8 cellular contexts compared by ENCODE assay signal in the genomic region with DNA sequence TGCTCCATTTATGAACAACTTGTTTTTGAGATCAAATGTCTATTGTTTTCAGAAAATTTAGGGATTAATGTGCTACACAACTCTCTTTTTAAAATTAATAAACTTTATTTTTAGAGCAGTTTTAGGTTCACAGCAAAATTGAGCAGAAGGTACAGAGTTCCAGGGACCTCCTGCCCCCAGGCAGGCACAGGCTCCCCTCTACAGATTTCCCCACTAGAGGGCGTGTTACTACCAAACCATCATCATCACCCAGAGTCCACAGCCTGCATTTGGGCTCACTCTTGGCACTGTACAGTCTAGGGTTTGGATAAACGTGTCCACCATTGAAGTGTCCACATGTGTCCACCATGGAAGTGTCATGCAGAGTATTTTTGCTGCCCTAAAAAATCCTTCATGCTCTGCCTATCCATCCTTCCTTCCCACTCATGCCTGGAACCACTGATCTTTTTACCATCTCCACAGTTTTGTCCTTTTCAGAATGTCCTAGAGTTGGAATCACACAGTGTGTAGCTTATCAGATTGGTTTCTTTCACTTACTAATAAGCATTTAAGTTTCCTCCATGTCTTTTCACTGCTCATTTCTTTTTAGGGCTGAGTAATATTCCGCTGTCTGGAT.
DNase-seq lines count a peak whose midpoint lies in the region; ATAC-seq and TF ChIP-seq lines count a peak whose summit lies in the region.

No MANE protein-coding gene starts in this region.

- 32 to 33% methylated on average over 3 of the region's 3 CpGs for WGBS in body of pancreas, 2 donors

- H3K27ac ChIP-seq in RWPE1 (no peak overlapping the region), body of pancreas (no peak overlapping the region), vagina (no peak overlapping the region)

- H3K4me3 ChIP-seq in body of pancreas, result no peak overlapping the region
- H3K4me3 ChIP-seq in vagina, result no peak overlapping the region

- peak; percentile 76 for TF ChIP-seq CTCF in RWPE1 (conservative IDR thresholded peaks at IDR 0.05; ENCODE audit: low read depth)
- TF ChIP-seq CTCF in body of pancreas (IDR thresholded peaks at IDR 0.05), result peak; percentile 6 to 38 (median 21)
- no peak for TF ChIP-seq CTCF in vagina (IDR thresholded peaks at IDR 0.05)

- ATAC-seq in HG02798 (IDR thresholded peaks at IDR 0.05; ENCODE audit: poor library complexity, unreplicated experiment) (peak; percentile 80), body of pancreas (no peak)

- DNase-seq in SKM-1 treated with dmso at 0.1 percent for 144 hours (lab: John Stamatoyannopoulos, UW; ENCODE audit: unreplicated experiment) (peak; percentile 2), SKM-1 (lab: John Stamatoyannopoulos, UW; ENCODE audit: unreplicated experiment) (no peak), RWPE1 (ENCODE audit: low spot score) (peak; percentile 54), body of pancreas (peak in 2 of 4 donors; percentile 10 to 11), lung microvascular endothelial cell (ENCODE audit: low read depth in 2 of 2) (peak; percentile 39 to 42), vagina (ENCODE audit: extremely low spot score in 2 of 2) (no peak), NCI-H345 treated with DMSO at 0.1 percent for 48 hours (lab: John Stamatoyannopoulos, UW; ENCODE audit: unreplicated experiment) (no peak)

- POLR2A ChIA-PET in RWPE1 (lab: Yijun Ruan, JAX; ENCODE audit: low non-redundant PET), result no interaction called here

- CTCF ChIA-PET in RWPE1 (lab: Yijun Ruan, JAX), result interaction anchor here (0.6 to 0.7 kb wide), 2 partner anchors 410 to 844 kb away, joined by 3 to 5 read pairs; no protein-coding TSS in a partner anchor

- H3K36me3 ChIP-seq in body of pancreas (replicated peaks in 1 of 2; ENCODE audit: insufficient read depth in 1 of 2, low read depth in 2 of 2) (no peaks in the 10 kb centered on the region), vagina (no peaks in the 10 kb centered on the region)

- TF ChIP-seq POLR2A in body of pancreas (IDR thresholded peaks at IDR 0.05) (no peak), vagina (IDR thresholded peaks at IDR 0.05) (no peak)

- H3K4me1 ChIP-seq in body of pancreas (no peaks in the 10 kb centered on the region), vagina (no peaks in the 10 kb centered on the region)

- H3K9me3 ChIP-seq in body of pancreas (peaks cover 0 to 7% (median 0%) of the 10 kb centered on the region in 3 donors), vagina (no peaks in the 10 kb centered on the region)

- no peaks in the 10 kb centered on the region for H3K27me3 ChIP-seq in body of pancreas
- H3K27me3 ChIP-seq in vagina, result no peaks in the 10 kb centered on the region

- intact Hi-C loops in body of pancreas (cut with DNase I) (no loop called here), vagina (cut with DNase I) (no loop called here)

Comparison
In these comparisons a context has a peak if more than half of its experiments do, and no peak if none do; other contexts are left out.
1. DNase-seq: peak in SKM-1 treated with dmso at 0.1 percent for 144 hours (single experiment), RWPE1 (single experiment) and lung microvascular endothelial cell (2 of 2); none in SKM-1 (single experiment), vagina (0 of 2) and NCI-H345 treated with DMSO at 0.1 percent for 48 hours (single experiment).
2. CTCF ChIP-seq: peak in RWPE1 (single experiment) and body of pancreas (7 of 7); none in vagina (0 of 3).